Comparison of ENCODE assay signal across 18 cellular contexts in genomic region chr7:134307320-134307719, GRCh38.
"Had no signal": no experiment of that assay in that cellular context is flagged by ENCODE, and none has a peak within 500 bp of the region (broad histone marks: within the 10 kb centered on the region; RNA-seq: fewer than 3 reads in every experiment).

No MANE protein-coding gene starts in this region.

- H3K27me3 ChIP-seq: breast epithelium, esophagus muscularis mucosa, gastroesophageal sphincter, testis, upper lobe of right lung had no signal

- H3K27ac ChIP-seq: breast epithelium, esophagus muscularis mucosa, gastroesophageal sphincter, left ventricle myocardium inferior, psoas muscle, testis, upper lobe of right lung had no signal

- ATAC-seq: gastroesophageal sphincter; natural killer cell treated with Interleukin-12 subunit alpha and Interleukin-12 subunit beta and Interleukin-15 and Interleukin-18, amount 100 ng/mL, for 72 hours; psoas muscle; stimulated activated naive CD8-positive, alpha-beta T cell treated with anti-CD3 and anti-CD28 coated beads, Interleukin-15, amount 100 ng/mL, for 72 hours; upper lobe of right lung had no signal

- H3K4me3 ChIP-seq: breast epithelium, esophagus muscularis mucosa, gastroesophageal sphincter, left ventricle myocardium inferior, psoas muscle, testis, upper lobe of right lung had no signal

- H3K36me3 ChIP-seq: breast epithelium had no signal

- DNase-seq: activated CD4-positive, alpha-beta T cell treated with anti-CD3 and anti-CD28 coated beads, Interleukin-2, amount 10 ng/mL, durations not matched to agents 7 days and 5 days; activated CD4-positive, CD25-positive, alpha-beta regulatory T cell; activated effector memory CD4-positive, alpha-beta T cell treated with Interleukin-2 at 50 U/mL for 16 hours; activated T-cell treated with anti-CD3 and anti-CD28 coated beads, Interleukin-2, amount 50 U/mL, for 1 hour; amygdala; kidney; left ventricle myocardium inferior; mesenchymal stem cell; occipital lobe; psoas muscle; stimulated activated CD4-positive, alpha-beta T cell treated with anti-CD3 and anti-CD28 coated beads, Interleukin-4, amount 100 ng/mL, for 24 hours; stimulated activated naive CD8-positive, alpha-beta T cell treated with anti-CD3 and anti-CD28 coated beads, Interleukin-15, amount 100 ng/mL, for 72 hours; testis; upper lobe of right lung had no signal
